ENCODE assay signal across 15 cellular contexts in genomic region chr6:57075092-57075491, GRCh38. TPM values are rescaled to one million over a fixed set of nuclear protein-coding genes. Genes with fewer than 3 reads are reported as not detected.
DNase-seq lines count a peak whose midpoint lies in the region; ATAC-seq and TF ChIP-seq lines count a peak whose summit lies in the region.
"Had no signal": no experiment of that assay in that cellular context is flagged by ENCODE, and none has a peak within 500 bp of the region (broad histone marks: within the 10 kb centered on the region; RNA-seq: fewer than 3 reads in every experiment).

No MANE protein-coding gene starts in this region.

- H2AFZ ChIP-seq in Loucy (ENCODE audit: low read length), result no peak overlapping the region

- H3K4me2 ChIP-seq in Loucy (ENCODE audit: low read depth, low read length, poor library complexity, severe bottlenecking), result no peak overlapping the region

- TF ChIP-seq CTCF in MCF 10A (IDR thresholded peaks at IDR 0.05; ENCODE audit: unreplicated experiment) (peak; percentile 12), breast epithelium (IDR thresholded peaks at IDR 0.05) (no peak), Loucy (conservative IDR thresholded peaks at IDR 0.05; ENCODE audit: low read length) (peak; percentile 27)

- H3K9me3 Mint-ChIP-seq in MCF 10A (ENCODE audit: unreplicated experiment), result no peaks in the 10 kb centered on the region
- no peaks in the 10 kb centered on the region for H3K9me3 Mint-ChIP-seq in central memory CD8-positive, alpha-beta T cell

- peaks cover 5% of the 10 kb centered on the region for H3K36me3 Mint-ChIP-seq in MCF 10A (ENCODE audit: insufficient read depth, unreplicated experiment)
- H3K36me3 Mint-ChIP-seq in central memory CD8-positive, alpha-beta T cell (ENCODE audit: insufficient read depth), result peaks cover 2% of the 10 kb centered on the region

- DNase-seq in MCF 10A (ENCODE audit: unreplicated experiment), result no peak
- no peak for DNase-seq in breast epithelium (ENCODE audit: low spot score in 2 of 2)
- no peak for DNase-seq in central memory CD8-positive, alpha-beta T cell (ENCODE audit: low spot score in 2 of 2)
- DNase-seq in NCI-H146 (lab: John Stamatoyannopoulos, UW), result no peak
- no peak for DNase-seq in stimulated activated CD4-positive, alpha-beta T cell treated with anti-CD3 and anti-CD28 coated beads, Interleukin-15, amount 100 ng/mL, for 24 hours
- DNase-seq: DMS79, NCI-H1092 treated with DMSO at 0.1 percent for 48 hours, NCI-H446, NCI-H526 treated with DMSO at 0.1 percent for 48 hours, OCI-M1, Right ventricle myocardium superior had no signal

- no peak overlapping the region for H3K9ac ChIP-seq in Loucy (ENCODE audit: low read depth, low read length, poor library complexity, severe bottlenecking)

- no peaks in the 10 kb centered on the region for H3K4me1 Mint-ChIP-seq in MCF 10A (ENCODE audit: insufficient read depth, unreplicated experiment)
- no peaks in the 10 kb centered on the region for H3K4me1 Mint-ChIP-seq in central memory CD8-positive, alpha-beta T cell
- H3K4me1 Mint-ChIP-seq: B cell had no signal

- ATAC-seq in central memory CD8-positive, alpha-beta T cell (replicated peaks; ENCODE audit: extremely low read depth, poor library complexity, severe bottlenecking), result no peak
- no peak for ATAC-seq in GM18870 (IDR thresholded peaks at IDR 0.05; ENCODE audit: unreplicated experiment)
- ATAC-seq: HCT116 had no signal

- H3K27me3 ChIP-seq in breast epithelium, result no peaks in the 10 kb centered on the region
- no peaks in the 10 kb centered on the region for H3K27me3 ChIP-seq in Loucy (ENCODE audit: insufficient read depth, low read length, poor library complexity, severe bottlenecking)

- H3K4me3 Mint-ChIP-seq in MCF 10A (ENCODE audit: unreplicated experiment), result no peak overlapping the region
- no peak overlapping the region for H3K4me3 Mint-ChIP-seq in central memory CD8-positive, alpha-beta T cell
- H3K4me3 Mint-ChIP-seq: B cell had no signal

- intact Hi-C loops in MCF 10A (cut with micrococcal nuclease) (no loop called here), breast epithelium (cut with DNase I; ENCODE audit: low total_unique reads) (no loop called here)

- H3F3A ChIP-seq in Loucy (ENCODE audit: low read depth), result no peaks in the 10 kb centered on the region

- H3K9me3 ChIP-seq in breast epithelium, result no peaks in the 10 kb centered on the region
- H3K9me3 ChIP-seq in Loucy (ENCODE audit: insufficient read depth, low read depth, low read length), result no peaks in the 10 kb centered on the region

- H3K4me3 ChIP-seq in breast epithelium (no peak overlapping the region), Loucy (ENCODE audit: low read length, poor library complexity, severe bottlenecking) (no peak overlapping the region)

- CTCF ChIA-PET in MCF 10A (lab: Yijun Ruan, JAX), result interaction anchor here (0.6 kb wide), 1 partner anchor 23 kb away, joined by 3 read pairs; no protein-coding TSS in a partner anchor

- H3K79me2 ChIP-seq in Loucy (ENCODE audit: insufficient read depth, low read length), result no peaks in the 10 kb centered on the region

- H4K20me1 ChIP-seq in Loucy (ENCODE audit: insufficient read depth, low read length, poor library complexity, severe bottlenecking), result no peaks in the 10 kb centered on the region

- no peaks in the 10 kb centered on the region for H3K27me3 Mint-ChIP-seq in MCF 10A (ENCODE audit: insufficient read depth, unreplicated experiment)
- H3K27me3 Mint-ChIP-seq in central memory CD8-positive, alpha-beta T cell, result no peaks in the 10 kb centered on the region
- H3K27me3 Mint-ChIP-seq: B cell had no signal

- no peak overlapping the region for H3K27ac Mint-ChIP-seq in MCF 10A (ENCODE audit: low read depth, unreplicated experiment)
- H3K27ac Mint-ChIP-seq in central memory CD8-positive, alpha-beta T cell (ENCODE audit: low read depth), result peak overlapping the region; percentile 2
- H3K27ac Mint-ChIP-seq: B cell had no signal

- TF ChIP-seq POLR2A in breast epithelium (IDR thresholded peaks at IDR 0.05), result no peak

- H3K27ac ChIP-seq in breast epithelium, result no peak overlapping the region

- no peaks in the 10 kb centered on the region for H3K9me2 ChIP-seq in Loucy (replicated peaks; ENCODE audit: low read depth, low read length)

- POLR2A ChIA-PET in MCF 10A (lab: Yijun Ruan, JAX), result interaction anchor here (0.6 kb wide), 1 partner anchor 147 kb away, joined by 3 read pairs; the partner anchor contains the start of gene RAB23

- H3K36me3 ChIP-seq in breast epithelium (no peaks in the 10 kb centered on the region), Loucy (ENCODE audit: insufficient read depth, low read length) (no peaks in the 10 kb centered on the region)

- BruUV-seq in MCF 10A (replicated peaks; lab: Mats Ljungman, UMichigan), result no TSS peak

- H3K4me1 ChIP-seq in breast epithelium, result no peaks in the 10 kb centered on the region
- H3K4me1 ChIP-seq in Loucy (ENCODE audit: insufficient read depth, low read length, poor library complexity, severe bottlenecking), result no peaks in the 10 kb centered on the region

RNA-seq across cellular contexts. Expression of gene ZNF451, which starts 14.9 kb away (rescaled TPM):
- total RNA-seq in MCF 10A (2022), result 63.0 and 65.7 TPM in 2 replicates
- 10 to 100 TPM; 72.3 to 95.1 (median 77.7) TPM for total RNA-seq in breast epithelium

RNA-seq across cellular contexts. Expression of gene KIAA1586, which starts 28.6 kb away (rescaled TPM):
- 15.3 and 15.5 TPM in 2 replicates for total RNA-seq in MCF 10A (2022)
- 10 to 100 TPM in 1 of 3 donors, 1 to 10 TPM in 2; 7.9 to 10.7 (median 8.8) TPM for total RNA-seq in breast epithelium

Comparison
In these comparisons a context has a peak if more than half of its experiments do, and no peak if none do; other contexts are left out.
1. CTCF ChIP-seq: peak in MCF 10A (single experiment) and Loucy (single experiment); none in breast epithelium (0 of 3).